In genomic region chr3:100067589-100067988, GRCh38 we compare ENCODE assay signal across 26 cellular contexts. TPM values are rescaled to one million over a fixed set of nuclear protein-coding genes. Genes with fewer than 3 reads are reported as not detected.
DNase-seq lines count a peak whose midpoint lies in the region; ATAC-seq and TF ChIP-seq lines count a peak whose summit lies in the region.
"Had no signal": no experiment of that assay in that cellular context is flagged by ENCODE, and none has a peak within 500 bp of the region (broad histone marks: within the 10 kb centered on the region; RNA-seq: fewer than 3 reads in every experiment).

No MANE protein-coding gene starts in this region.

- DNase-seq in Right ventricle myocardium inferior (ENCODE audit: missing footprints) (no peak), cardiac septum (ENCODE audit: low spot score) (no peak), left colon (no peak), smooth muscle cell (lab: John Stamatoyannopoulos, UW; ENCODE audit: unreplicated experiment) (no peak), NCI-H146 (lab: John Stamatoyannopoulos, UW) (no peak)
- no peak for DNase-seq in stimulated activated effector memory CD8-positive, alpha-beta T cell treated with anti-CD3 and anti-CD28 coated beads, Interleukin-12 subunit alpha, Interleukin-12 subunit beta, amount 100 ng/mL, for 72 hours (ENCODE audit: low spot score in 2 of 2)
- DNase-seq: AML-193; Caco-2; CD8-positive, alpha-beta T cell; DMS79 treated with DMSO at 0.1 percent for 48 hours; GF-D8; GM23248; H7; NCI-H1694; NCI-H2029 treated with DMSO at 0.1 percent for 48 hours; NCI-H446 treated with DMSO at 0.1 percent for 48 hours; NCI-H526; NCI-H82; NK-92 treated with Interleukin-12 subunit alpha and Interleukin-12 subunit beta, amount 100 ng/mL, for 24 hours; PC-3; SJCRH30; T-cell had no signal

- H3K4me1 Mint-ChIP-seq in stimulated activated effector memory CD8-positive, alpha-beta T cell treated with anti-CD3 and anti-CD28 coated beads, Interleukin-12 subunit alpha, Interleukin-12 subunit beta, amount 100 ng/mL, for 72 hours = peaks cover 23% of the 10 kb centered on the region

- TF ChIP-seq CTCF in smooth muscle cell (IDR thresholded peaks at IDR 0.05; ENCODE audit: borderline replicate concordance, insufficient read depth, poor library complexity, severe bottlenecking) = no peak

- H3K4me3 Mint-ChIP-seq in stimulated activated effector memory CD8-positive, alpha-beta T cell treated with anti-CD3 and anti-CD28 coated beads, Interleukin-12 subunit alpha, Interleukin-12 subunit beta, amount 100 ng/mL, for 72 hours = no peak overlapping the region
- H3K4me3 Mint-ChIP-seq: CD8-positive, alpha-beta T cell; T-cell had no signal

- no peak overlapping the region for H3K9ac ChIP-seq in smooth muscle cell (ENCODE audit: low read depth)
- H3K9ac ChIP-seq: BLaER1 treated with 17β-estradiol and CSF1 and Interleukin-3, amounts not matched to agents 10 nM and 100 nM; GM23248 had no signal

- H3K4me2 ChIP-seq in smooth muscle cell = no peak overlapping the region
- H3K4me2 ChIP-seq: A549; BLaER1 treated with 17β-estradiol and CSF1 and Interleukin-3, amounts not matched to agents 10 nM and 100 nM had no signal

- no peaks in the 10 kb centered on the region for H3K36me3 ChIP-seq in smooth muscle cell (ENCODE audit: low read depth)
- H3K36me3 ChIP-seq: BLaER1 treated with 17β-estradiol and CSF1 and Interleukin-3, amounts not matched to agents 10 nM and 100 nM; SJCRH30 had no signal

- H3K4me3 ChIP-seq in smooth muscle cell = no peak overlapping the region
- H3K4me3 ChIP-seq: A549; BLaER1 treated with 17β-estradiol and CSF1 and Interleukin-3, amounts not matched to agents 10 nM and 100 nM; GM23248; SJCRH30 had no signal

- ATAC-seq in Right ventricle myocardium inferior = peak; percentile 30
- ATAC-seq in HG02981 (IDR thresholded peaks at IDR 0.05; ENCODE audit: unreplicated experiment) = peak; percentile 27
- ATAC-seq in left colon = peak; percentile 51
- no peak for ATAC-seq in stimulated activated effector memory CD8-positive, alpha-beta T cell treated with anti-CD3 and anti-CD28 coated beads, Interleukin-12 subunit alpha, Interleukin-12 subunit beta, amount 100 ng/mL, for 72 hours
- ATAC-seq in HG02884 (IDR thresholded peaks at IDR 0.05; ENCODE audit: unreplicated experiment) = no peak
- ATAC-seq: A549; CD8-positive, alpha-beta T cell; PC-3; T-cell had no signal

- no peaks in the 10 kb centered on the region for H3K79me2 ChIP-seq in smooth muscle cell (ENCODE audit: low read depth)

- no peaks in the 10 kb centered on the region for H3K36me3 Mint-ChIP-seq in stimulated activated effector memory CD8-positive, alpha-beta T cell treated with anti-CD3 and anti-CD28 coated beads, Interleukin-12 subunit alpha, Interleukin-12 subunit beta, amount 100 ng/mL, for 72 hours
- H3K36me3 Mint-ChIP-seq: CD8-positive, alpha-beta T cell; T-cell had no signal

- peak overlapping the region; percentile 75 for H3K27ac ChIP-seq in smooth muscle cell (ENCODE audit: low read depth)
- H3K27ac ChIP-seq: A549; BLaER1 treated with 17β-estradiol and CSF1 and Interleukin-3, amounts not matched to agents 10 nM and 100 nM; GM23248; SJCRH30 had no signal

- H3F3A ChIP-seq in smooth muscle cell (ENCODE audit: low read depth) = peaks cover 22% of the 10 kb centered on the region

- no peak overlapping the region for H2AFZ ChIP-seq in smooth muscle cell (ENCODE audit: low read depth)
- H2AFZ ChIP-seq: GM23248 had no signal

- H3K4me1 ChIP-seq in smooth muscle cell (ENCODE audit: low read depth) = peaks cover 24% of the 10 kb centered on the region

- intact Hi-C loops in Right ventricle myocardium inferior (cut with DNase I) = loop anchor here (5.0 kb wide), 1 partner anchor 225 kb away; no protein-coding TSS in a partner anchor
- intact Hi-C loops in cardiac septum (cut with DNase I) = loop anchor here (5.0 kb wide), 1 partner anchor 225 kb away; no protein-coding TSS in a partner anchor
- intact Hi-C loops in left colon (cut with DNase I, micrococcal nuclease) = loop anchor here in 1 of 2 donors (10.0 kb wide), 1 partner anchor 187 kb away; no protein-coding TSS in a partner anchor

- no peaks in the 10 kb centered on the region for H3K9me3 Mint-ChIP-seq in stimulated activated effector memory CD8-positive, alpha-beta T cell treated with anti-CD3 and anti-CD28 coated beads, Interleukin-12 subunit alpha, Interleukin-12 subunit beta, amount 100 ng/mL, for 72 hours
- H3K9me3 Mint-ChIP-seq: CD8-positive, alpha-beta T cell; T-cell had no signal

- H3K27ac Mint-ChIP-seq in stimulated activated effector memory CD8-positive, alpha-beta T cell treated with anti-CD3 and anti-CD28 coated beads, Interleukin-12 subunit alpha, Interleukin-12 subunit beta, amount 100 ng/mL, for 72 hours = no peak overlapping the region
- H3K27ac Mint-ChIP-seq: CD8-positive, alpha-beta T cell; T-cell had no signal

- H4K20me1 ChIP-seq in smooth muscle cell (ENCODE audit: low read depth) = no peaks in the 10 kb centered on the region

- no peaks in the 10 kb centered on the region for H3K27me3 ChIP-seq in smooth muscle cell (ENCODE audit: low read depth)
- H3K27me3 ChIP-seq: BLaER1 treated with 17β-estradiol and CSF1 and Interleukin-3, amounts not matched to agents 10 nM and 100 nM; SJCRH30 had no signal

- H3K9me3 ChIP-seq in smooth muscle cell (replicated peaks; ENCODE audit: low read depth) = no peaks in the 10 kb centered on the region
- H3K9me3 ChIP-seq: Caco-2 had no signal

RNA-seq across cellular contexts. Expression of gene FILIP1L, which starts 46.7 kb away (rescaled TPM):
- 41.3 TPM for total RNA-seq in Right ventricle myocardium inferior
- total RNA-seq in cardiac septum = 120 TPM
- 10 to 100 TPM in 1 of 2 donors, 1 to 10 TPM in 1; 6.7 to 19.0 TPM for total RNA-seq in left colon
- total RNA-seq in smooth muscle cell = 104 and 115 TPM in 2 replicates
- 56.2 and 94.3 TPM in 2 replicates for polyA plus RNA-seq in smooth muscle cell
- total RNA-seq: PC-3 had no signal

Comparison
In these comparisons a context has a peak if more than half of its experiments do, and no peak if none do; other contexts are left out.
1. ATAC-seq: peak in Right ventricle myocardium inferior (single experiment), HG02981 (single experiment) and left colon (single experiment); none in stimulated activated effector memory CD8-positive, alpha-beta T cell treated with anti-CD3 and anti-CD28 coated beads, Interleukin-12 subunit alpha, Interleukin-12 subunit beta, amount 100 ng/mL, for 72 hours (single experiment) and HG02884 (single experiment).